13 cellular contexts compared by ENCODE assay signal in the genomic region with DNA sequence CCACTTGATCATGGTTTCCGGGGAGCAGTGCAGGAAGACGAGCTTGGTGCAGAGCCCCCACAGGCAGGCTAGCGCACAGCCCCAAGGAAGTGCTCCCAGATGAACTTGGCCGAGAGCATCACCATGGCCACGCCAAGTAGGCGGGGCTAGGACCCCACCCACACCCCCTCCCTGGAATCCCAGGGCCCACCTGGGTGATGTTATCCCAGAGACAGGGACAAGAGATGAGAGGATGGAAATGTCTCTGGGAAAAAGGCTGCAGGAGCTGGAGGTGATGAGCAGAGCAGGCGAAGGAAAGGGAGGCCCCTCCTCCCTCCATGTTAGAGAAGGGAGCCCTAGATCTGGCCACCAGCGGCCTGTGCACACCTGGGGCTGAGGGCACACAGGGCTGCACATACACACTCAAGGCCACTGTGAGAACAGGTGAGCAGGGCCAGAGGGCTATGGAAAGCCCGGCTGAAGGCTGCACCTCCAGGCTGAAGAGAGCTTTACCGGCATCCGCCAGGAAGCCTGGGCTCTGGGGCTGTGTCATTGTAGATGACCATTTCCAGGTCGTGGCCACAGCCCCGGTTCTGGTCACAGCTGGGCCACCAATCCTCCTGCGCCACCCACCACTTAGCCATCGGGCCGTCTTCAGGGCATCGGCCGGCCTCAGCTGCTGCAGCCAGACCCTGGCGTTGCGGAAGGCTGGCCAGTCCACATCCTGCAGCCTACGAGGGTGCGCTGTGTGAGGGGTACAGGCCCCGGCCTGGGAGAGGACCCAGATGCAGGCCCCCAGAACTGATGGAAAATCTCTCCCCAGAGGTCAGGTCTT. TPM values are rescaled to one million over a fixed set of nuclear protein-coding genes. Genes with fewer than 3 reads are reported as not detected.
DNase-seq lines count a peak whose midpoint lies in the region; ATAC-seq and TF ChIP-seq lines count a peak whose summit lies in the region.
"Had no signal": no experiment of that assay in that cellular context is flagged by ENCODE, and none has a peak within 500 bp of the region (broad histone marks: within the 10 kb centered on the region; RNA-seq: fewer than 3 reads in every experiment).

No MANE protein-coding gene starts in this region.

- no peak overlapping the region for H3K4me3 Mint-ChIP-seq in Caco-2 (ENCODE audit: unreplicated experiment)
- H3K4me3 Mint-ChIP-seq: activated naive CD8-positive, alpha-beta T cell treated with anti-CD3 and anti-CD28 coated beads, Interleukin-2, amount 10 ng/mL, durations not matched to agents 7 days and 5 days; CD4-positive, alpha-beta T cell had no signal

- in situ Hi-C loops in GM13977 (cut with MboI; ENCODE audit: low pct_unique_long_range_greater_than_20kb, low sequenced_read_pairs, unreplicated experiment) = no loop called here

- no peaks in the 10 kb centered on the region for H3K36me3 ChIP-seq in BE2C
- peaks cover 0 to 3% of the 10 kb centered on the region in 2 donors for H3K36me3 ChIP-seq in lung (ENCODE audit: control insufficient read depth in 2 of 2, insufficient read depth in 2 of 2, low read length in 2 of 2)
- H3K36me3 ChIP-seq in WERI-Rb-1 = no peaks in the 10 kb centered on the region
- H3K36me3 ChIP-seq in Caco-2 (ENCODE audit: control insufficient read depth, insufficient read depth, low read length) = no peaks in the 10 kb centered on the region

- no peak for ATAC-seq in lung (ENCODE audit: insufficient read depth, low FRiP score)

- H3K9me3 Mint-ChIP-seq in Caco-2 (ENCODE audit: unreplicated experiment) = no peaks in the 10 kb centered on the region
- H3K9me3 Mint-ChIP-seq: activated naive CD8-positive, alpha-beta T cell treated with anti-CD3 and anti-CD28 coated beads, Interleukin-2, amount 10 ng/mL, durations not matched to agents 7 days and 5 days; CD4-positive, alpha-beta T cell had no signal

- H3K27ac ChIP-seq in coronary artery = no peak overlapping the region
- no peak overlapping the region for H3K27ac ChIP-seq in lung (ENCODE audit: low read depth in 1 of 2, low read length in 1 of 2)
- H3K27ac ChIP-seq in WERI-Rb-1 = no peak overlapping the region
- H3K27ac ChIP-seq: skin epidermis, suprapubic skin had no signal

- no peak overlapping the region for H3K27ac Mint-ChIP-seq in Caco-2 (ENCODE audit: unreplicated experiment)
- H3K27ac Mint-ChIP-seq: activated naive CD8-positive, alpha-beta T cell treated with anti-CD3 and anti-CD28 coated beads, Interleukin-2, amount 10 ng/mL, durations not matched to agents 7 days and 5 days; CD4-positive, alpha-beta T cell had no signal

- H3K36me3 Mint-ChIP-seq in Caco-2 (ENCODE audit: insufficient read depth, unreplicated experiment) = peaks cover 14% of the 10 kb centered on the region
- H3K36me3 Mint-ChIP-seq: activated naive CD8-positive, alpha-beta T cell treated with anti-CD3 and anti-CD28 coated beads, Interleukin-2, amount 10 ng/mL, durations not matched to agents 7 days and 5 days had no signal

- H3K4me1 ChIP-seq in BE2C (peaks cover 8% of the 10 kb centered on the region), lung (ENCODE audit: control insufficient read depth in 2 of 2, insufficient read depth in 2 of 2, low read length in 2 of 2) (no peaks in the 10 kb centered on the region), Caco-2 (no peaks in the 10 kb centered on the region)
- H3K4me1 ChIP-seq: suprapubic skin had no signal

- H3K27me3 Mint-ChIP-seq in Caco-2 (ENCODE audit: insufficient read depth, unreplicated experiment) = peaks cover 16% of the 10 kb centered on the region

- WGBS in lung, 2 donors = 87 to 89% methylated on average over 23 of the region's 23 CpGs

- H3K4me3 ChIP-seq in BE2C (ENCODE audit: low read depth, low read length) (no peak overlapping the region), coronary artery (no peak overlapping the region), lung (no peak overlapping the region), WERI-Rb-1 (ENCODE audit: low read depth, low read length) (no peak overlapping the region), Caco-2 (ENCODE audit: low read depth, low read length) (no peak overlapping the region)
- H3K4me3 ChIP-seq: skin epidermis, suprapubic skin had no signal

- BruUV-seq in Caco-2 (replicated peaks; lab: Mats Ljungman, UMichigan) = no TSS peak

- TF ChIP-seq CTCF in BE2C (IDR thresholded peaks at IDR 0.05; ENCODE audit: low read depth, low read length) (no peak), GM13977 (IDR thresholded peaks at IDR 0.05; ENCODE audit: extremely low read depth, insufficient read depth, missing control alignments) (no peak), coronary artery (IDR thresholded peaks at IDR 0.05) (no peak), lung (IDR thresholded peaks at IDR 0.05; ENCODE audit: control extremely low read depth, extremely low read depth) (no peak), WERI-Rb-1 (IDR thresholded peaks at IDR 0.05; ENCODE audit: low read depth, low read length) (no peak), Caco-2 (IDR thresholded peaks at IDR 0.05; ENCODE audit: insufficient read depth in 1 of 2, low read depth in 1 of 2, low read length in 1 of 2, severe bottlenecking in 1 of 2, unreplicated experiment in 1 of 2) (no peak)

- H3K9me3 ChIP-seq in BE2C = no peaks in the 10 kb centered on the region
- peaks cover 0 to 3% of the 10 kb centered on the region in 2 donors for H3K9me3 ChIP-seq in lung (ENCODE audit: control insufficient read depth in 2 of 2, insufficient read depth in 1 of 2, low read length in 1 of 2)
- no peaks in the 10 kb centered on the region for H3K9me3 ChIP-seq in WERI-Rb-1 (ENCODE audit: severe bottlenecking)
- H3K9me3 ChIP-seq in Caco-2 = no peaks in the 10 kb centered on the region
- H3K9me3 ChIP-seq: suprapubic skin had no signal

- CTCF ChIA-PET in Caco-2 (lab: Charles Lee) = no interaction called here

- H3K27me3 ChIP-seq in BE2C (no peaks in the 10 kb centered on the region), lung (ENCODE audit: control insufficient read depth, insufficient read depth) (no peaks in the 10 kb centered on the region), WERI-Rb-1 (ENCODE audit: insufficient read depth, low read depth, severe bottlenecking) (peaks cover 10% of the 10 kb centered on the region), Caco-2 (replicated peaks; ENCODE audit: control insufficient read depth, insufficient read depth, low read length) (no peaks in the 10 kb centered on the region)

- POLR2A ChIA-PET in Caco-2 (lab: Charles Lee) = interaction anchor here (0.6 kb wide), 1 partner anchor 843 kb away, joined by 3 read pairs; no protein-coding TSS in a partner anchor

- DNase-seq in BE2C = peak; percentile 3
- DNase-seq in GM13977 (ENCODE audit: low spot score) = peak; percentile 15
- DNase-seq in coronary artery (ENCODE audit: low spot score) = peak; percentile 55
- peak; percentile 25 for DNase-seq in lung (ENCODE audit: low spot score)
- no peak for DNase-seq in superior temporal gyrus (ENCODE audit: extremely low spot score)
- DNase-seq in WERI-Rb-1 = no peak
- no peak for DNase-seq in HT-29 (ENCODE audit: low spot score)
- no peak for DNase-seq in Caco-2
- DNase-seq: activated naive CD8-positive, alpha-beta T cell treated with anti-CD3 and anti-CD28 coated beads, Interleukin-2, amount 10 ng/mL, durations not matched to agents 7 days and 5 days; NCI-H2107 had no signal

- intact Hi-C loops in Caco-2 (cut with micrococcal nuclease; ENCODE audit: unreplicated experiment) = no loop called here

- no peaks in the 10 kb centered on the region for H3K4me1 Mint-ChIP-seq in Caco-2 (ENCODE audit: low read depth, unreplicated experiment)
- H3K4me1 Mint-ChIP-seq: activated naive CD8-positive, alpha-beta T cell treated with anti-CD3 and anti-CD28 coated beads, Interleukin-2, amount 10 ng/mL, durations not matched to agents 7 days and 5 days had no signal

RNA-seq across cellular contexts. Expression of gene NPEPL1, which starts 24.9 kb away (rescaled TPM):
- 0.82 TPM for polyA plus RNA-seq in BE2C (2012; ENCODE audit: insufficient read depth, insufficient read length, low read depth)
- total RNA-seq in lung = 10 to 100 TPM; 24.3 to 46.2 TPM
- polyA plus RNA-seq in lung = 10 to 100 TPM; 36.4 to 46.0 TPM
- 21.3 and 21.6 TPM in 2 replicates for total RNA-seq in HT-29 (2014; rRNA removed; shearing (Covaris generic))
- total RNA-seq in Caco-2 (2022) = 32.9 and 41.9 TPM in 2 replicates

Comparison
In these comparisons a context has a peak if more than half of its experiments do, and no peak if none do; other contexts are left out.
1. DNase-seq: peak in BE2C (single experiment), GM13977 (single experiment), coronary artery (single experiment) and lung (single experiment); none in superior temporal gyrus (single experiment), WERI-Rb-1 (single experiment), HT-29 (single experiment) and Caco-2 (0 of 2).